ENCODE assay signal across 18 cellular contexts in the genomic region with DNA sequence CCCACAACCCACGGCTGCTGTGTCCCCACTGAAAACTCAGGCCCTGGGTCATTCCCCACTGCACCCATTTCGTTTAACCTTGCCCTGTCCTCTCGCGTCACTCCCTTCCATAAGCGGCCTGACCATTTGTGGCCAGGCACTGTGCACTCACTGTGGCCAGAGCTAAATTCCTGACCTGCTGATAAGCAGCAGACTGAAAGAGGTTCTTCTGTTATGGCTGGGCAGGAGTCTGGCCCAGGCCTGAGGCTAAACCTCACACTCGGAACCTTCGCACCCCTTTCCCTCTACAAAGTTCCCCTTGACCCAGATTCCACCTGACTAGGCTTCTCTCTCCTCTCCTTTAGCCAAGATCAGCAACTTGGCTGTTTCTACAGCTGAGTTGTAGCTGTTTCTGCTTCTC.
A peak's percentile ranks its signal among the peaks of the same experiment; 100 is the strongest.
DNase-seq lines count a peak whose midpoint lies in the region; ATAC-seq and TF ChIP-seq lines count a peak whose summit lies in the region.
"Had no signal": no experiment of that assay in that cellular context is flagged by ENCODE, and none has a peak within 500 bp of the region (broad histone marks: within the 10 kb centered on the region; RNA-seq: fewer than 3 reads in every experiment).

No MANE protein-coding gene starts in this region.

- no peak overlapping the region for H3K27ac ChIP-seq in heart right ventricle

- peak overlapping the region; percentile 9 for H3K27ac Mint-ChIP-seq in activated naive CD8-positive, alpha-beta T cell treated with anti-CD3 and anti-CD28 coated beads, Interleukin-2, amount 10 ng/mL, durations not matched to agents 7 days and 5 days
- H3K27ac Mint-ChIP-seq in activated naive CD8-positive, alpha-beta T cell treated with anti-CD3 and anti-CD28 coated beads, Interleukin-2, amount 50 U/mL, for 24 hours: no peak overlapping the region
- no peak overlapping the region for H3K27ac Mint-ChIP-seq in osteocyte (ENCODE audit: unreplicated experiment)
- H3K27ac Mint-ChIP-seq: CD14-positive monocyte had no signal

- peaks cover 0 to 4% (median 0%) of the 10 kb centered on the region in 7 donors for H3K27me3 ChIP-seq in heart right ventricle

- H3K36me3 ChIP-seq in heart right ventricle: no peaks in the 10 kb centered on the region
- H3K36me3 ChIP-seq: HAP-1 had no signal

- no peak for DNase-seq in activated naive CD8-positive, alpha-beta T cell treated with anti-CD3 and anti-CD28 coated beads, Interleukin-2, amount 10 ng/mL, durations not matched to agents 7 days and 5 days
- no peak for DNase-seq in activated naive CD8-positive, alpha-beta T cell treated with anti-CD3 and anti-CD28 coated beads, Interleukin-2, amount 50 U/mL, for 24 hours
- DNase-seq in HEK293T (ENCODE audit: extremely low spot score) (peak; percentile 2), heart right ventricle (no peak), osteocyte (ENCODE audit: extremely low spot score, unreplicated experiment) (peak; percentile 63), LoVo (ENCODE audit: low spot score) (no peak), G401 (ENCODE audit: low spot score) (no peak), T-helper 2 cell (no peak)
- DNase-seq: DMS53, EL, IMR-90, NCI-H1694, NCI-H2081, NCI-H2171, NCI-H524 treated with DMSO at 0.1 percent for 48 hours, OCI-M1 had no signal

- no peak for TF ChIP-seq CTCF in heart right ventricle (IDR thresholded peaks at IDR 0.05)
- no peak for TF ChIP-seq CTCF in osteocyte (IDR thresholded peaks at IDR 0.05)

- H3K9me3 ChIP-seq in heart right ventricle: no peaks in the 10 kb centered on the region
- H3K9me3 ChIP-seq: HAP-1 had no signal

- in situ Hi-C loops in G401 (cut with HindIII; ENCODE audit: low sequenced_read_pairs): no loop called here

- no peaks in the 10 kb centered on the region for H3K9me3 Mint-ChIP-seq in activated naive CD8-positive, alpha-beta T cell treated with anti-CD3 and anti-CD28 coated beads, Interleukin-2, amount 10 ng/mL, durations not matched to agents 7 days and 5 days
- peaks cover 10% of the 10 kb centered on the region for H3K9me3 Mint-ChIP-seq in activated naive CD8-positive, alpha-beta T cell treated with anti-CD3 and anti-CD28 coated beads, Interleukin-2, amount 50 U/mL, for 24 hours
- peaks cover 37% of the 10 kb centered on the region for H3K9me3 Mint-ChIP-seq in osteocyte (ENCODE audit: unreplicated experiment)

- H3K4me3 ChIP-seq in heart right ventricle: no peak overlapping the region
- H3K4me3 ChIP-seq: HAP-1 had no signal

- ATAC-seq in activated naive CD8-positive, alpha-beta T cell treated with anti-CD3 and anti-CD28 coated beads, Interleukin-2, amount 10 ng/mL, durations not matched to agents 7 days and 5 days (ENCODE audit: low read depth): no peak
- ATAC-seq in activated naive CD8-positive, alpha-beta T cell treated with anti-CD3 and anti-CD28 coated beads, Interleukin-2, amount 50 U/mL, for 24 hours: no peak
- ATAC-seq in heart right ventricle: peak in 5 of 8 donors; percentile 33 to 69 (median 53)

- 74 to 80% methylated on average over 7 of the region's 7 CpGs for WGBS in heart right ventricle, 2 donors

- POLR2A ChIA-PET in activated naive CD8-positive, alpha-beta T cell treated with anti-CD3 and anti-CD28 coated beads, Interleukin-2, amount 10 ng/mL, durations not matched to agents 7 days and 5 days (lab: Charles Lee): no interaction called here
- POLR2A ChIA-PET in HEK293T (lab: Yijun Ruan, JAX): no interaction called here

- H3K4me1 ChIP-seq in heart right ventricle: peaks cover 0 to 20% (median 0%) of the 10 kb centered on the region in 9 donors
- H3K4me1 ChIP-seq: HAP-1 had no signal

- no peak overlapping the region for H3K4me3 Mint-ChIP-seq in activated naive CD8-positive, alpha-beta T cell treated with anti-CD3 and anti-CD28 coated beads, Interleukin-2, amount 10 ng/mL, durations not matched to agents 7 days and 5 days
- H3K4me3 Mint-ChIP-seq in activated naive CD8-positive, alpha-beta T cell treated with anti-CD3 and anti-CD28 coated beads, Interleukin-2, amount 50 U/mL, for 24 hours: no peak overlapping the region
- H3K4me3 Mint-ChIP-seq in osteocyte (ENCODE audit: unreplicated experiment): no peak overlapping the region
- H3K4me3 Mint-ChIP-seq: CD14-positive monocyte had no signal

- CTCF ChIA-PET in HEK293T (lab: Yijun Ruan, JAX): no interaction called here

- H3K27me3 Mint-ChIP-seq in activated naive CD8-positive, alpha-beta T cell treated with anti-CD3 and anti-CD28 coated beads, Interleukin-2, amount 10 ng/mL, durations not matched to agents 7 days and 5 days: no peaks in the 10 kb centered on the region
- H3K27me3 Mint-ChIP-seq in activated naive CD8-positive, alpha-beta T cell treated with anti-CD3 and anti-CD28 coated beads, Interleukin-2, amount 50 U/mL, for 24 hours: no peaks in the 10 kb centered on the region
- no peaks in the 10 kb centered on the region for H3K27me3 Mint-ChIP-seq in osteocyte (ENCODE audit: unreplicated experiment)

- H3K4me1 Mint-ChIP-seq in activated naive CD8-positive, alpha-beta T cell treated with anti-CD3 and anti-CD28 coated beads, Interleukin-2, amount 10 ng/mL, durations not matched to agents 7 days and 5 days: no peaks in the 10 kb centered on the region
- no peaks in the 10 kb centered on the region for H3K4me1 Mint-ChIP-seq in activated naive CD8-positive, alpha-beta T cell treated with anti-CD3 and anti-CD28 coated beads, Interleukin-2, amount 50 U/mL, for 24 hours
- H3K4me1 Mint-ChIP-seq in osteocyte (ENCODE audit: unreplicated experiment): no peaks in the 10 kb centered on the region
- H3K4me1 Mint-ChIP-seq: CD14-positive monocyte had no signal

- H3K36me3 Mint-ChIP-seq in activated naive CD8-positive, alpha-beta T cell treated with anti-CD3 and anti-CD28 coated beads, Interleukin-2, amount 10 ng/mL, durations not matched to agents 7 days and 5 days: no peaks in the 10 kb centered on the region
- peaks cover 3% of the 10 kb centered on the region for H3K36me3 Mint-ChIP-seq in activated naive CD8-positive, alpha-beta T cell treated with anti-CD3 and anti-CD28 coated beads, Interleukin-2, amount 50 U/mL, for 24 hours (ENCODE audit: low read depth)
- no peaks in the 10 kb centered on the region for H3K36me3 Mint-ChIP-seq in osteocyte (ENCODE audit: unreplicated experiment)
- H3K36me3 Mint-ChIP-seq: CD14-positive monocyte had no signal

- intact Hi-C loops in heart right ventricle (cut with DNase I): loop anchor here in 1 of 10 donors (10.0 kb wide), 1 partner anchor 65 kb away; no protein-coding TSS in a partner anchor

TF ChIP-seq in HEK293T, 16 proteins besides CTCF, POLR2A, EP300 and RAD21:
- no peak for TF ChIP-seq BHLHE40 (IDR thresholded peaks at IDR 0.05; ENCODE audit: borderline replicate concordance)
TF ChIP-seq in HEK293T: peak in this region for 0.

Comparison
In these comparisons a context has a peak if more than half of its experiments do, and no peak if none do; other contexts are left out.
1. ATAC-seq: peak in heart right ventricle (5 of 8); none in activated naive CD8-positive, alpha-beta T cell treated with anti-CD3 and anti-CD28 coated beads, Interleukin-2, amount 10 ng/mL, durations not matched to agents 7 days and 5 days (single experiment) and activated naive CD8-positive, alpha-beta T cell treated with anti-CD3 and anti-CD28 coated beads, Interleukin-2, amount 50 U/mL, for 24 hours (single experiment).
2. DNase-seq: peak in HEK293T (single experiment) and osteocyte (single experiment); none in activated naive CD8-positive, alpha-beta T cell treated with anti-CD3 and anti-CD28 coated beads, Interleukin-2, amount 10 ng/mL, durations not matched to agents 7 days and 5 days (single experiment), activated naive CD8-positive, alpha-beta T cell treated with anti-CD3 and anti-CD28 coated beads, Interleukin-2, amount 50 U/mL, for 24 hours (single experiment), heart right ventricle (0 of 2), LoVo (single experiment), G401 (single experiment) and T-helper 2 cell (0 of 5).